In the genomic region with DNA sequence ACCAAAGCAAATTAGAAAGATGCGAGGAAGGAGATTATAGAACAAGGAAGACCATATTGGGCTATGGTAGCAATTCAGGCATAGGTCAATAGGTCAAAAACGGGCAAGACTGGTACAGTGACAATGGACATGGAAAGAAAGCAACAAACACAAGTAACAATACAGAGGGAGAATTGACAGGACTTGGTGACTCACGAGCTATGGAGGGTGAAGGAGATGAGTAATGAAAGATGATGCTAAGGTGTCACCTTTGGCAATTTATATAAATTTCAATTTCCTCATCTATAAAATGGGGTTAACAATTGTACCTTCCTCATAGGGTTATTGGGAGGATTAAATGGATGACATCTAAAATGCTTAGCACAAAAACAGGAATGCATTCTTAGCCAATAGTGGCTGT, we compare ENCODE assay signal across 23 cellular contexts. TPM values are rescaled to one million over a fixed set of nuclear protein-coding genes. Genes with fewer than 3 reads are reported as not detected.
DNase-seq lines count a peak whose midpoint lies in the region; ATAC-seq and TF ChIP-seq lines count a peak whose summit lies in the region.
"Had no signal": no experiment of that assay in that cellular context is flagged by ENCODE, and none has a peak within 500 bp of the region (broad histone marks: within the 10 kb centered on the region; RNA-seq: fewer than 3 reads in every experiment).

No MANE protein-coding gene starts in this region.

- H3K4me1 Mint-ChIP-seq in activated CD4-positive, alpha-beta T cell treated with anti-CD3 and anti-CD28 coated beads for 36 hours = peaks cover 15% of the 10 kb centered on the region

- H2AFZ ChIP-seq in mammary epithelial cell (ENCODE audit: low read depth, low read length) = no peak overlapping the region
- H2AFZ ChIP-seq in PC-9 = no peak overlapping the region

- 65% methylated on average over 3 of the region's 3 CpGs for WGBS in mammary epithelial cell (ENCODE audit: low coverage, missing lambda C conversion rate)

- no peaks in the 10 kb centered on the region for H3K9me3 Mint-ChIP-seq in activated CD4-positive, alpha-beta T cell treated with anti-CD3 and anti-CD28 coated beads for 36 hours (ENCODE audit: low read depth)

- TF ChIP-seq CTCF in mammary epithelial cell (conservative IDR thresholded peaks at IDR 0.05 in 1 of 2, IDR thresholded peaks at IDR 0.05 in 1 of 2; ENCODE audit: extremely low read depth in 1 of 2, insufficient read depth in 1 of 2, low read depth in 1 of 2, low read length in 2 of 2) (no peak), PC-9 (conservative IDR thresholded peaks at IDR 0.05) (no peak)

- H3K4me2 ChIP-seq in mammary epithelial cell (ENCODE audit: insufficient read depth, low read depth, low read length) = no peak overlapping the region
- H3K4me2 ChIP-seq in PC-9 = no peak overlapping the region

- H3K36me3 Mint-ChIP-seq in activated CD4-positive, alpha-beta T cell treated with anti-CD3 and anti-CD28 coated beads for 36 hours (ENCODE audit: low read depth) = no peaks in the 10 kb centered on the region

- H3F3A ChIP-seq in PC-9 (ENCODE audit: insufficient read depth, low read depth) = peaks cover 11% of the 10 kb centered on the region; the same call in 1 of the 2 replicates

- no peaks in the 10 kb centered on the region for H3K27me3 Mint-ChIP-seq in activated CD4-positive, alpha-beta T cell treated with anti-CD3 and anti-CD28 coated beads for 36 hours

- no peaks in the 10 kb centered on the region for H3K36me3 ChIP-seq in mammary epithelial cell (ENCODE audit: insufficient read depth, low read length)
- no peaks in the 10 kb centered on the region for H3K36me3 ChIP-seq in PC-9 (ENCODE audit: low read depth)
- H3K36me3 ChIP-seq: SJSA1 had no signal

- H4K20me1 ChIP-seq in mammary epithelial cell (ENCODE audit: insufficient read depth, low read length) (no peaks in the 10 kb centered on the region), PC-9 (ENCODE audit: insufficient read depth) (no peaks in the 10 kb centered on the region)

- H3K27ac Mint-ChIP-seq in activated CD4-positive, alpha-beta T cell treated with anti-CD3 and anti-CD28 coated beads for 36 hours = no peak overlapping the region

- H3K79me2 ChIP-seq in mammary epithelial cell (ENCODE audit: insufficient read depth, low read length) (no peaks in the 10 kb centered on the region), PC-9 (ENCODE audit: low read depth) (no peaks in the 10 kb centered on the region)

- in situ Hi-C loops in mammary epithelial cell (cut with MboI; ENCODE audit: low sequenced_read_pairs in 2 of 2) = no loop called here

- BruUV-seq in mammary epithelial cell (replicated peaks; lab: Mats Ljungman, UMichigan) (no TSS peak), PC-9 (replicated peaks; lab: Mats Ljungman, UMichigan) (no TSS peak)

- CTCF ChIA-PET in activated CD4-positive, alpha-beta T cell treated with anti-CD3 and anti-CD28 coated beads for 36 hours (lab: Charles Lee) = interaction anchor here (0.5 to 2.2 kb wide), 7 partner anchors 9 to 825 kb away, joined by 3 to 9 read pairs (median 3); partner anchors contain the start of gene DUSP16
- CTCF ChIA-PET in mammary epithelial cell (lab: Charles Lee; ENCODE audit: low non-redundant PET) (no interaction called here), PC-9 (lab: Charles Lee) (no interaction called here)

- H3K4me3 ChIP-seq in mammary epithelial cell (replicated peaks in 1 of 3; ENCODE audit: insufficient read depth in 1 of 3, low read depth in 2 of 3, low read length in 3 of 3) = no peak overlapping the region
- H3K4me3 ChIP-seq in PC-9 = no peak overlapping the region
- H3K4me3 ChIP-seq: SJSA1 had no signal

- intact Hi-C loops in activated CD4-positive, alpha-beta T cell treated with anti-CD3 and anti-CD28 coated beads for 36 hours (cut with DNase I, micrococcal nuclease) = no loop called here
- intact Hi-C loops in mammary epithelial cell (cut with micrococcal nuclease) = no loop called here
- intact Hi-C loops in PC-9 (cut with micrococcal nuclease; ENCODE audit: unreplicated experiment) = no loop called here

- H3K9me3 ChIP-seq in mammary epithelial cell (replicated peaks; ENCODE audit: insufficient read depth, low read length) (no peaks in the 10 kb centered on the region), PC-9 (ENCODE audit: insufficient read depth, low read depth) (no peaks in the 10 kb centered on the region)
- H3K9me3 ChIP-seq: SJSA1 had no signal

- H3K9me2 ChIP-seq in PC-9 (ENCODE audit: insufficient read depth) = no peaks in the 10 kb centered on the region

- POLR2A ChIA-PET in activated CD4-positive, alpha-beta T cell treated with anti-CD3 and anti-CD28 coated beads for 36 hours (lab: Charles Lee) = no interaction called here
- POLR2A ChIA-PET in PC-9 (lab: Charles Lee; ENCODE audit: unreplicated experiment) = no interaction called here

- H3K27me3 ChIP-seq in mammary epithelial cell (ENCODE audit: insufficient read depth, low read length) (no peaks in the 10 kb centered on the region), PC-9 (ENCODE audit: insufficient read depth, low read depth) (no peaks in the 10 kb centered on the region)
- H3K27me3 ChIP-seq: SJSA1 had no signal

- dilution Hi-C loops in mammary epithelial cell (cut with HindIII; ENCODE audit: low sequenced_read_pairs) = no loop called here

- peak; percentile 30 for ATAC-seq in activated CD4-positive, alpha-beta T cell treated with anti-CD3 and anti-CD28 coated beads for 36 hours
- no peak for ATAC-seq in HG03469 (IDR thresholded peaks at IDR 0.05; ENCODE audit: unreplicated experiment)
- ATAC-seq: HCT116 had no signal

- H3K4me1 ChIP-seq in mammary epithelial cell (ENCODE audit: insufficient read depth, low read length) = no peaks in the 10 kb centered on the region
- H3K4me1 ChIP-seq in PC-9 (replicated peaks; ENCODE audit: insufficient read depth) = peaks cover 20% of the 10 kb centered on the region
- H3K4me1 ChIP-seq: SJSA1 had no signal

- H3K27ac ChIP-seq in mammary epithelial cell (ENCODE audit: insufficient read depth, low read depth, low read length) (no peak overlapping the region), PC-9 (no peak overlapping the region)
- H3K27ac ChIP-seq: HL-60, SJSA1 had no signal

- DNase-seq in activated CD4-positive, alpha-beta T cell treated with anti-CD3 and anti-CD28 coated beads for 36 hours = no peak
- no peak for DNase-seq in activated CD4-positive, alpha-beta T cell treated with anti-CD3 and anti-CD28 coated beads, Interleukin-2, amount 50 U/mL, for 4 hours
- peak; percentile 46 for DNase-seq in ELR (ENCODE audit: low read depth)
- peak; percentile 56 for DNase-seq in mammary epithelial cell
- peak; percentile 14 for DNase-seq in iris pigment epithelial cell (ENCODE audit: low read depth)
- no peak for DNase-seq in PC-9
- DNase-seq in NCI-H2196 (lab: John Stamatoyannopoulos, UW; ENCODE audit: unreplicated experiment) = no peak
- DNase-seq: 8988T, Calu3, DMS79 treated with DMSO at 0.1 percent for 48 hours, NCI-H1092 treated with DMSO at 0.1 percent for 48 hours, NCI-H1436, NCI-H187, NCI-H2081 treated with DMSO at 0.1 percent for 48 hours, NCI-H2171, NCI-H524 treated with DMSO at 0.1 percent for 48 hours, NCI-H774, Right ventricle myocardium superior, RPMI8226 had no signal

- no peak overlapping the region for H3K4me3 Mint-ChIP-seq in activated CD4-positive, alpha-beta T cell treated with anti-CD3 and anti-CD28 coated beads for 36 hours

- H3K9ac ChIP-seq in mammary epithelial cell (ENCODE audit: insufficient read depth, low read length) = no peak overlapping the region

RNA-seq across cellular contexts. Expression of gene DUSP16, which starts 15.1 kb away (rescaled TPM):
- total RNA-seq in activated CD4-positive, alpha-beta T cell treated with anti-CD3 and anti-CD28 coated beads for 36 hours = 10 to 100 TPM; 39.3 to 40.4 TPM
- total RNA-seq in mammary epithelial cell (10 to 100 TPM; 11.2 to 16.4 TPM), PC-9 (2021) (23.6 and 24.8 TPM in 2 replicates)
- 4.3 TPM for polyA plus RNA-seq in mammary epithelial cell
- 9.0 TPM for polyA minus RNA-seq in mammary epithelial cell

RNA-seq across cellular contexts. Expression of gene CREBL2, which starts 33.9 kb away (rescaled TPM):
- 10 to 100 TPM; 16.8 to 20.2 TPM for total RNA-seq in activated CD4-positive, alpha-beta T cell treated with anti-CD3 and anti-CD28 coated beads for 36 hours
- total RNA-seq in mammary epithelial cell (10 to 100 TPM; 18.1 to 40.2 TPM), PC-9 (2021) (26.6 and 30.3 TPM in 2 replicates)
- 9.1 TPM for polyA plus RNA-seq in mammary epithelial cell
- polyA minus RNA-seq in mammary epithelial cell = 7.5 TPM

Comparison
In these comparisons a context has a peak if more than half of its experiments do, and no peak if none do; other contexts are left out.
1. DNase-seq: peak in ELR (single experiment), mammary epithelial cell (single experiment) and iris pigment epithelial cell (single experiment); none in activated CD4-positive, alpha-beta T cell treated with anti-CD3 and anti-CD28 coated beads for 36 hours (single experiment), activated CD4-positive, alpha-beta T cell treated with anti-CD3 and anti-CD28 coated beads, Interleukin-2, amount 50 U/mL, for 4 hours (0 of 2), PC-9 (0 of 2) and NCI-H2196 (single experiment).